20 cellular contexts compared by ENCODE assay signal in the genomic region with DNA sequence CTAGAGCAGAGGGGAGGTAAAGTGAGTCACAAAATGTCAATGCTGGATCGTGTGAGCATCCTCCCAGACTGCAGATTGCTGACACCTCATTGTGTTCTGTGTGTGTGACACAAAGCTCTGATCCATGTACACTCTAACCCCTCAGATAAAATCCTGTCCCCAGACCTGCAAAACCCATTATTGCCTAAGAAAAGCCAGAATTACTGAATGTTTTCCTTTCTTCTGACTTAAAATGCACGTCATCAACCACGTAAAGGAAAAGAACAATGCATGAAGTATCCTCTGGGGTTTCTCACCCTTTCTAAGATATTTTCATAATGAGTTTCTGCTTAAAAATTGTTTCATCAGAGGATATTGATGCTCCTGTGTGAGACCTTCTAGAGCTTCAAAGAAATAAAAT.
A peak's percentile ranks its signal among the peaks of the same experiment; 100 is the strongest.
DNase-seq lines count a peak whose midpoint lies in the region; ATAC-seq and TF ChIP-seq lines count a peak whose summit lies in the region.
"Had no signal": no experiment of that assay in that cellular context is flagged by ENCODE, and none has a peak within 500 bp of the region (broad histone marks: within the 10 kb centered on the region; RNA-seq: fewer than 3 reads in every experiment).

No MANE protein-coding gene starts in this region.

- H3K27ac Mint-ChIP-seq in activated CD4-positive, alpha-beta T cell treated with anti-CD3 and anti-CD28 coated beads, Interleukin-2, amount 10 ng/mL, durations not matched to agents 24 days and 14 days = peak overlapping the region; percentile 86
- H3K27ac Mint-ChIP-seq in T-helper 2 cell treated with Interferon-gamma antibody and Interleukin-4, amounts not matched to agents 5 μg/mL and 100 μg/mL, for 36 hours = peak overlapping the region; percentile 64

- H3K9me3 Mint-ChIP-seq in activated CD4-positive, alpha-beta T cell treated with anti-CD3 and anti-CD28 coated beads, Interleukin-2, amount 10 ng/mL, durations not matched to agents 24 days and 14 days = peaks cover 25% of the 10 kb centered on the region
- H3K9me3 Mint-ChIP-seq in T-helper 2 cell treated with Interferon-gamma antibody and Interleukin-4, amounts not matched to agents 5 μg/mL and 100 μg/mL, for 36 hours = peaks cover 24% of the 10 kb centered on the region
- H3K9me3 Mint-ChIP-seq: central memory CD8-positive, alpha-beta T cell had no signal

- H3K9me3 ChIP-seq in aorta (ENCODE audit: control insufficient read depth, low read length) = no peaks in the 10 kb centered on the region
- H3K9me3 ChIP-seq: A549, adrenal gland, vagina had no signal

- H3K4me1 Mint-ChIP-seq in activated CD4-positive, alpha-beta T cell treated with anti-CD3 and anti-CD28 coated beads, Interleukin-2, amount 10 ng/mL, durations not matched to agents 24 days and 14 days = peaks cover 26% of the 10 kb centered on the region
- H3K4me1 Mint-ChIP-seq in T-helper 2 cell treated with Interferon-gamma antibody and Interleukin-4, amounts not matched to agents 5 μg/mL and 100 μg/mL, for 36 hours (ENCODE audit: low read depth) = peaks cover 20% of the 10 kb centered on the region

- peak; percentile 69 for DNase-seq in activated CD4-positive, alpha-beta T cell treated with anti-CD3 and anti-CD28 coated beads, Interleukin-2, amount 10 ng/mL, durations not matched to agents 24 days and 14 days
- no peak for DNase-seq in activated CD4-positive, alpha-beta T cell treated with anti-CD3 and anti-CD28 coated beads, Interleukin-2, amount 50 U/mL, for 1 hour
- peak; percentile 53 for DNase-seq in T-helper 2 cell treated with Interferon-gamma antibody and Interleukin-4, amounts not matched to agents 5 μg/mL and 100 μg/mL, for 36 hours (ENCODE audit: low spot score)
- DNase-seq in astrocyte of the spinal cord (ENCODE audit: low read depth, low spot score) (peak; percentile 32), skeletal muscle cell (ENCODE audit: low read depth) (peak; percentile 63), aorta (no peak), G401 (ENCODE audit: low spot score) (no peak), AG08396 (ENCODE audit: low spot score) (no peak)
- DNase-seq: adrenal gland; Karpas-422; midbrain; NCI-H1105 treated with DMSO at 0.1 percent for 48 hours; NCI-H2081 treated with DMSO at 0.1 percent for 48 hours; nephron progenitor cell; NK-92 treated with Interleukin-12 subunit alpha and Interleukin-12 subunit beta, amount 100 ng/mL, for 24 hours; T1000 had no signal

- intact Hi-C loops in activated CD4-positive, alpha-beta T cell treated with anti-CD3 and anti-CD28 coated beads, Interleukin-2, amount 10 ng/mL, durations not matched to agents 24 days and 14 days (cut with micrococcal nuclease) = loop anchor here (1.0 to 2.0 kb wide), 2 partner anchors 20 to 25 kb away; no protein-coding TSS in a partner anchor
- intact Hi-C loops in aorta (cut with DNase I) = no loop called here

- no peaks in the 10 kb centered on the region for H3K36me3 ChIP-seq in aorta (ENCODE audit: control insufficient read depth in 1 of 2, insufficient read depth in 2 of 2, low read length in 1 of 2)
- H3K36me3 ChIP-seq: adrenal gland, vagina had no signal

- peaks cover 2% of the 10 kb centered on the region for H3K27me3 Mint-ChIP-seq in activated CD4-positive, alpha-beta T cell treated with anti-CD3 and anti-CD28 coated beads, Interleukin-2, amount 10 ng/mL, durations not matched to agents 24 days and 14 days
- H3K27me3 Mint-ChIP-seq in T-helper 2 cell treated with Interferon-gamma antibody and Interleukin-4, amounts not matched to agents 5 μg/mL and 100 μg/mL, for 36 hours (ENCODE audit: low read depth) = no peaks in the 10 kb centered on the region
- H3K27me3 Mint-ChIP-seq: central memory CD8-positive, alpha-beta T cell had no signal

- peaks cover 8% of the 10 kb centered on the region for H3K36me3 Mint-ChIP-seq in activated CD4-positive, alpha-beta T cell treated with anti-CD3 and anti-CD28 coated beads, Interleukin-2, amount 10 ng/mL, durations not matched to agents 24 days and 14 days (ENCODE audit: low read depth)
- peaks cover 7% of the 10 kb centered on the region for H3K36me3 Mint-ChIP-seq in T-helper 2 cell treated with Interferon-gamma antibody and Interleukin-4, amounts not matched to agents 5 μg/mL and 100 μg/mL, for 36 hours (ENCODE audit: low read depth)

- WGBS in aorta, 2 donors = 78 to 83% methylated on average over 3 of the region's 3 CpGs

- TF ChIP-seq CTCF in astrocyte of the spinal cord (IDR thresholded peaks at IDR 0.05; ENCODE audit: low read depth, low read length) = no peak

- no peak overlapping the region for H3K27ac ChIP-seq in aorta (ENCODE audit: low read depth in 1 of 2, low read length in 2 of 2)
- H3K27ac ChIP-seq: adrenal gland, vagina had no signal

- ATAC-seq in aorta (ENCODE audit: low FRiP score) = no peak
- ATAC-seq: A549, left lobe of liver had no signal

- no peaks in the 10 kb centered on the region for H3K4me1 ChIP-seq in aorta (ENCODE audit: control insufficient read depth in 1 of 2, insufficient read depth in 2 of 2, low read length in 2 of 2)
- H3K4me1 ChIP-seq: A549, adrenal gland had no signal

- in situ Hi-C loops in astrocyte of the spinal cord (cut with HindIII; ENCODE audit: low sequenced_read_pairs) (no loop called here), G401 (cut with HindIII; ENCODE audit: low sequenced_read_pairs) (no loop called here)

- peak overlapping the region; percentile 4 for H3K4me3 Mint-ChIP-seq in activated CD4-positive, alpha-beta T cell treated with anti-CD3 and anti-CD28 coated beads, Interleukin-2, amount 10 ng/mL, durations not matched to agents 24 days and 14 days
- no peak overlapping the region for H3K4me3 Mint-ChIP-seq in T-helper 2 cell treated with Interferon-gamma antibody and Interleukin-4, amounts not matched to agents 5 μg/mL and 100 μg/mL, for 36 hours
- H3K4me3 Mint-ChIP-seq: central memory CD8-positive, alpha-beta T cell; nephron progenitor cell had no signal

- no peaks in the 10 kb centered on the region for H3K27me3 ChIP-seq in aorta (ENCODE audit: control insufficient read depth in 1 of 2, insufficient read depth in 2 of 2, low read length in 1 of 2)
- H3K27me3 ChIP-seq: adrenal gland, vagina had no signal

- H3K4me3 ChIP-seq in astrocyte of the spinal cord (ENCODE audit: low read depth, low read length) = no peak overlapping the region
- H3K4me3 ChIP-seq in skeletal muscle cell (ENCODE audit: low read depth, low read length) = no peak overlapping the region
- H3K4me3 ChIP-seq in aorta (ENCODE audit: low read length in 2 of 2) = no peak overlapping the region
- H3K4me3 ChIP-seq: A549, adrenal gland, vagina had no signal

Comparison
In these comparisons a context has a peak if more than half of its experiments do, and no peak if none do; other contexts are left out.
1. DNase-seq: peak in activated CD4-positive, alpha-beta T cell treated with anti-CD3 and anti-CD28 coated beads, Interleukin-2, amount 10 ng/mL, durations not matched to agents 24 days and 14 days (single experiment), T-helper 2 cell treated with Interferon-gamma antibody and Interleukin-4, amounts not matched to agents 5 μg/mL and 100 μg/mL, for 36 hours (single experiment), astrocyte of the spinal cord (single experiment) and skeletal muscle cell (single experiment); none in activated CD4-positive, alpha-beta T cell treated with anti-CD3 and anti-CD28 coated beads, Interleukin-2, amount 50 U/mL, for 1 hour (single experiment), aorta (0 of 2), G401 (single experiment) and AG08396 (single experiment).